In the genomic region with DNA sequence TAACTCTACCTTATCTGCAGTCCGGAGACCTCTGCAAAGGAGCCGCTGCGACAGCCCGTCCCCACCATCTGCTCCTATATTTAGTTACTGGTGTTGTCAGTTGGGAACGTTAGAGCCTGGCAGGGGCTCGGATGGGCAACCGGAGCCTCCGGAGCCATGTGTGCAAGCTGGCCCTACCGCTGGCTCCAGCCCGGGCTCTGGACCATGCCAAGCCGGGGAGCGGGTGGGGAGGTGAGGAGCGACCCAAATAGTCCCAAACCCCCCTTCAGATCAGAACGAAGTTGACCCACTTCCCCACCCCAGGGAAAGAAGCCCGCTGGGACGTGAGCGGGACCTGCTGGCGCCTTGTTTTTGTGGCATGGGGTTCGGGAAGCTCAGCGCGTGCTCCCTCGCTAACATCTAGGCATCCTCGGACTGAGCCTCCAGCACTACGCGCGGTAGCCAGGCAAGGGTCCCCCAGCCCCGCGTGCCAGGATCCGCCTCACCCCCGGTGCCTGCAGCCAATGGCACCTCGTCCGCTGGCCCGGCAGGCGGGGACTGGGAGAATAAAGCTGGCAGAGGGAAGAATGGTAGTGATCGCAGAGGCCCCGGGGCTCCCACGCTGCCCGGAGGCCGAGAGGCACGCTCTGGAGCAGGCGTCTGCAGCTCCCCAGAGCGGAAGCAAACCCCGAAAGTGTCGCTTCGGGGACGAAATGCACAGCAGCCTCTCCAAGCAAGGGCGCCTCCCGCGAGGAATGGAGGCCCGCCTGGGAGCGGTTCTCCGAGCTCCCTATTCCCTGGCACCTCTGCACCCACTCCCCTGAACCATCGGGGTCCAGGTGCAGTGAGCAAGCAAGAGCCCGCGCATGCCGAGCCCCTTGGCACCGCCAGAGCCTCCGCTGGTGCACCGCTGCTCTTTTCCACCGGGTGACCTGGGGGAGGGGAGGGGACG, we compare ENCODE assay signal across 1 cellular context.
TF ChIP-seq lines count a peak whose summit lies in the region.

No MANE protein-coding gene starts in this region.

TF ChIP-seq in K562, 482 proteins besides CTCF, POLR2A, EP300 and RAD21 (continued from another document and continues in another):
- TF ChIP-seq, protein P1, sequence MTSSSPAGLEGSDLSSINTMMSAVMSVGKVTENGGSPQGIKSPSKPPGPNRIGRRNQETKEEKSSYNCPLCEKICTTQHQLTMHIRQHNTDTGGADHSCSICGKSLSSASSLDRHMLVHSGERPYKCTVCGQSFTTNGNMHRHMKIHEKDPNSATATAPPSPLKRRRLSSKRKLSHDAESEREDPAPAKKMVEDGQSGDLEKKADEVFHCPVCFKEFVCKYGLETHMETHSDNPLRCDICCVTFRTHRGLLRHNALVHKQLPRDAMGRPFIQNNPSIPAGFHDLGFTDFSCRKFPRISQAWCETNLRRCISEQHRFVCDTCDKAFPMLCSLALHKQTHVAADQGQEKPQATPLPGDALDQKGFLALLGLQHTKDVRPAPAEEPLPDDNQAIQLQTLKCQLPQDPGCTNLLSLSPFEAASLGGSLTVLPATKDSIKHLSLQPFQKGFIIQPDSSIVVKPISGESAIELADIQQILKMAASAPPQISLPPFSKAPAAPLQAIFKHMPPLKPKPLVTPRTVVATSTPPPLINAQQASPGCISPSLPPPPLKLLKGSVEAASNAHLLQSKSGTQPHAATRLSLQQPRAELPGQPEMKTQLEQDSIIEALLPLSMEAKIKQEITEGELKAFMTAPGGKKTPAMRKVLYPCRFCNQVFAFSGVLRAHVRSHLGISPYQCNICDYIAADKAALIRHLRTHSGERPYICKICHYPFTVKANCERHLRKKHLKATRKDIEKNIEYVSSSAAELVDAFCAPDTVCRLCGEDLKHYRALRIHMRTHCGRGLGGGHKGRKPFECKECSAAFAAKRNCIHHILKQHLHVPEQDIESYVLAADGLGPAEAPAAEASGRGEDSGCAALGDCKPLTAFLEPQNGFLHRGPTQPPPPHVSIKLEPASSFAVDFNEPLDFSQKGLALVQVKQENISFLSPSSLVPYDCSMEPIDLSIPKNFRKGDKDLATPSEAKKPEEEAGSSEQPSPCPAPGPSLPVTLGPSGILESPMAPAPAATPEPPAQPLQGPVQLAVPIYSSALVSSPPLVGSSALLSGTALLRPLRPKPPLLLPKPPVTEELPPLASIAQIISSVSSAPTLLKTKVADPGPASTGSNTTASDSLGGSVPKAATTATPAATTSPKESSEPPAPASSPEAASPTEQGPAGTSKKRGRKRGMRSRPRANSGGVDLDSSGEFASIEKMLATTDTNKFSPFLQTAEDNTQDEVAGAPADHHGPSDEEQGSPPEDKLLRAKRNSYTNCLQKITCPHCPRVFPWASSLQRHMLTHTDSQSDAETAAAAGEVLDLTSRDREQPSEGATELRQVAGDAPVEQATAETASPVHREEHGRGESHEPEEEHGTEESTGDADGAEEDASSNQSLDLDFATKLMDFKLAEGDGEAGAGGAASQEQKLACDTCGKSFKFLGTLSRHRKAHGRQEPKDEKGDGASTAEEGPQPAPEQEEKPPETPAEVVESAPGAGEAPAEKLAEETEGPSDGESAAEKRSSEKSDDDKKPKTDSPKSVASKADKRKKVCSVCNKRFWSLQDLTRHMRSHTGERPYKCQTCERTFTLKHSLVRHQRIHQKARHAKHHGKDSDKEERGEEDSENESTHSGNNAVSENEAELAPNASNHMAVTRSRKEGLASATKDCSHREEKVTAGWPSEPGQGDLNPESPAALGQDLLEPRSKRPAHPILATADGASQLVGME (CRISPR knock-in tag; IDR thresholded peaks at IDR 0.05) = 0 out of 2 replicates have a peak, but pooled peaks have one; percentile 29
- TF ChIP-seq, protein P2, sequence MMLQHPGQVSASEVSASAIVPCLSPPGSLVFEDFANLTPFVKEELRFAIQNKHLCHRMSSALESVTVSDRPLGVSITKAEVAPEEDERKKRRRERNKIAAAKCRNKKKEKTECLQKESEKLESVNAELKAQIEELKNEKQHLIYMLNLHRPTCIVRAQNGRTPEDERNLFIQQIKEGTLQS (IDR thresholded peaks at IDR 0.05) = no peak
- TF ChIP-seq, protein P2 (CRISPR knock-in tag; conservative IDR thresholded peaks at IDR 0.05) = no peak
- TF ChIP-seq ATF7 (IDR thresholded peaks at IDR 0.05) (no peak), ZNF444 (CRISPR knock-in tag; IDR thresholded peaks at IDR 0.05) (no peak), GABPB2 (CRISPR knock-in tag; conservative IDR thresholded peaks at IDR 0.05) (no peak), ZNF79 (CRISPR knock-in tag; IDR thresholded peaks at IDR 0.05; ENCODE audit: low read depth) (no peak), ZNF644 (tag; IDR thresholded peaks at IDR 0.05; ENCODE audit: low read depth) (no peak), GTF2F1 (IDR thresholded peaks at IDR 0.05; ENCODE audit: low read depth, low read length) (no peak), ZBTB7A (IDR thresholded peaks at IDR 0.05; ENCODE audit: borderline replicate concordance, control insufficient read depth, low read depth, low read length) (no peak), ATF4 (CRISPR knock-in tag; IDR thresholded peaks at IDR 0.05) (0 out of 2 replicates have a peak, but pooled peaks have one; percentile 12), ELF2 (CRISPR knock-in tag; IDR thresholded peaks at IDR 0.05) (peak; percentile 30; the same call in 1 of the 2 replicates), KAT2B (IDR thresholded peaks at IDR 0.05; ENCODE audit: low read depth, low read length) (no peak), NR2C2 (CRISPR knock-in tag; IDR thresholded peaks at IDR 0.05) (no peak), NR2C2 (tag; IDR thresholded peaks at IDR 0.05) (no peak; the same call in 1 of the 2 replicates), SRF (CRISPR knock-in tag; IDR thresholded peaks at IDR 0.05) (no peak), SNAPC5 (CRISPR knock-in tag; IDR thresholded peaks at IDR 0.05) (no peak), SIN3B (IDR thresholded peaks at IDR 0.05; ENCODE audit: low read depth) (no peak), ZNF699 (CRISPR knock-in tag; IDR thresholded peaks at IDR 0.05; ENCODE audit: insufficient replicate concordance) (no peak), HNRNPUL1 (IDR thresholded peaks at IDR 0.05; ENCODE audit: low read length) (no peak), FOXP4 (CRISPR knock-in tag; IDR thresholded peaks at IDR 0.05; ENCODE audit: borderline replicate concordance) (no peak), ZBTB12 (CRISPR knock-in tag; IDR thresholded peaks at IDR 0.05) (no peak), ELK3 (CRISPR knock-in tag; IDR thresholded peaks at IDR 0.05) (no peak), ZNF280B (CRISPR knock-in tag; IDR thresholded peaks at IDR 0.05) (no peak), DNMT1 (IDR thresholded peaks at IDR 0.05) (no peak), NFIC (IDR thresholded peaks at IDR 0.05) (0 out of 2 replicates have a peak, but pooled peaks have one; percentile 21), ZNF766 (CRISPR knock-in tag; conservative IDR thresholded peaks at IDR 0.05) (no peak), SREBF2 (CRISPR knock-in tag; IDR thresholded peaks at IDR 0.05) (no peak), FOXO4 (CRISPR knock-in tag; IDR thresholded peaks at IDR 0.05) (no peak), FOXP1 (CRISPR knock-in tag; IDR thresholded peaks at IDR 0.05) (peak; percentile 76), MITF (IDR thresholded peaks at IDR 0.05) (no peak)
- TF ChIP-seq, protein P3, sequence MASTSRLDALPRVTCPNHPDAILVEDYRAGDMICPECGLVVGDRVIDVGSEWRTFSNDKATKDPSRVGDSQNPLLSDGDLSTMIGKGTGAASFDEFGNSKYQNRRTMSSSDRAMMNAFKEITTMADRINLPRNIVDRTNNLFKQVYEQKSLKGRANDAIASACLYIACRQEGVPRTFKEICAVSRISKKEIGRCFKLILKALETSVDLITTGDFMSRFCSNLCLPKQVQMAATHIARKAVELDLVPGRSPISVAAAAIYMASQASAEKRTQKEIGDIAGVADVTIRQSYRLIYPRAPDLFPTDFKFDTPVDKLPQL (IDR thresholded peaks at IDR 0.05; ENCODE audit: extremely low read depth, insufficient read length) = no peak
